Comparison of ENCODE assay signal across 21 cellular contexts in genomic region chr5:42772265-42772993, GRCh38. TPM values are rescaled to one million over a fixed set of nuclear protein-coding genes. Genes with fewer than 3 reads are reported as not detected.
A peak's percentile ranks its signal among the peaks of the same experiment; 100 is the strongest.
DNase-seq lines count a peak whose midpoint lies in the region; ATAC-seq and TF ChIP-seq lines count a peak whose summit lies in the region.
"Had no signal": no experiment of that assay in that cellular context is flagged by ENCODE, and none has a peak within 500 bp of the region (broad histone marks: within the 10 kb centered on the region; RNA-seq: fewer than 3 reads in every experiment).

No MANE protein-coding gene starts in this region.

- no peaks in the 10 kb centered on the region for H3K36me3 ChIP-seq in heart left ventricle
- no peaks in the 10 kb centered on the region for H3K36me3 ChIP-seq in right atrium auricular region
- no peaks in the 10 kb centered on the region for H3K36me3 ChIP-seq in aorta (ENCODE audit: control insufficient read depth in 1 of 2, insufficient read depth in 2 of 2, low read length in 1 of 2)

- H3K4me3 ChIP-seq in heart left ventricle = peak overlapping the region in 9 of 12 donors; percentile 15 to 38 (median 19)
- H3K4me3 ChIP-seq in right atrium auricular region = no peak overlapping the region
- no peak overlapping the region for H3K4me3 ChIP-seq in epithelial cell of esophagus (ENCODE audit: low read length)
- no peak overlapping the region for H3K4me3 ChIP-seq in lower leg skin (ENCODE audit: low read depth, poor library complexity, severe bottlenecking)
- H3K4me3 ChIP-seq in aorta (ENCODE audit: low read length in 2 of 2) = no peak overlapping the region

- TF ChIP-seq CTCF in heart left ventricle (IDR thresholded peaks at IDR 0.05) = no peak
- TF ChIP-seq CTCF in right atrium auricular region (IDR thresholded peaks at IDR 0.05) = no peak
- no peak for TF ChIP-seq CTCF in epithelial cell of esophagus (IDR thresholded peaks at IDR 0.05; ENCODE audit: insufficient read depth, low read depth, low read length, missing control alignments)
- no peak for TF ChIP-seq CTCF in lower leg skin (IDR thresholded peaks at IDR 0.05)

- peaks cover 0 to 4% (median 0%) of the 10 kb centered on the region in 12 donors for H3K9me3 ChIP-seq in heart left ventricle
- H3K9me3 ChIP-seq in right atrium auricular region = no peaks in the 10 kb centered on the region
- H3K9me3 ChIP-seq in aorta (ENCODE audit: control insufficient read depth, low read length) = no peaks in the 10 kb centered on the region

- H3K27ac ChIP-seq in heart left ventricle (no peak overlapping the region), right atrium auricular region (no peak overlapping the region), aorta (ENCODE audit: low read depth in 1 of 2, low read length in 2 of 2) (no peak overlapping the region)
- H3K27ac ChIP-seq: KMS-11 had no signal

- peak in 1 of 5 donors; percentile 23 for DNase-seq in heart left ventricle
- no peak for DNase-seq in right atrium auricular region (ENCODE audit: low spot score)
- peak; percentile 32 for DNase-seq in epithelial cell of esophagus (ENCODE audit: low read depth)
- peak; percentile 18 to 80 for DNase-seq in lower leg skin (ENCODE audit: low spot score in 2 of 2)
- peak in 1 of 2 donors; percentile 48 for DNase-seq in aorta
- DNase-seq in NCI-H526 treated with DMSO at 0.1 percent for 48 hours (lab: John Stamatoyannopoulos, UW) = no peak
- no peak for DNase-seq in NCI-H2107 (lab: John Stamatoyannopoulos, UW)
- no peak for DNase-seq in activated naive CD4-positive, alpha-beta T cell (lab: John Stamatoyannopoulos, UW)
- DNase-seq: activated CD4-positive, alpha-beta T cell treated with anti-CD3 and anti-CD28 coated beads, Interleukin-2, amount 50 U/mL, for 1 hour; DMS53; naive thymus-derived CD8-positive, alpha-beta T cell; NCI-H1417; NCI-H2171 treated with DMSO at 0.1 percent for 48 hours; NK-92 treated with Interleukin-12 subunit alpha and Interleukin-12 subunit beta, amount 100 ng/mL, for 24 hours; stimulated activated CD4-positive, alpha-beta T cell treated with anti-CD3 and anti-CD28 coated beads, Interleukin-12 subunit alpha, Interleukin-12 subunit beta, amount 100 ng/mL, for 4 hours; stimulated activated naive B cell treated with anti-CD40 and anti-IgM and Interleukin-4, amounts not matched to agents 10 μg/mL and 1 μg/mL and 100 μg/mL, for 72 hours; T-cell; trophoblast cell had no signal

- H3K4me1 ChIP-seq in heart left ventricle = peaks cover 0 to 4% (median 0%) of the 10 kb centered on the region in 12 donors
- no peaks in the 10 kb centered on the region for H3K4me1 ChIP-seq in right atrium auricular region
- H3K4me1 ChIP-seq in aorta (ENCODE audit: control insufficient read depth in 1 of 2, insufficient read depth in 2 of 2, low read length in 2 of 2) = no peaks in the 10 kb centered on the region

- 47 to 74% (median 49%) methylated on average over 13 of the region's 13 CpGs for WGBS in heart left ventricle, 4 donors
- 24 to 38% methylated on average over 13 of the region's 13 CpGs for WGBS in lower leg skin, 2 donors
- 46 to 55% methylated on average over 13 of the region's 13 CpGs for WGBS in aorta, 2 donors

- ATAC-seq in heart left ventricle = peak in 1 of 4 donors; percentile 68
- ATAC-seq in aorta (ENCODE audit: low FRiP score) = peak; percentile 62
- ATAC-seq: HCT116; naive thymus-derived CD8-positive, alpha-beta T cell; stimulated activated naive B cell treated with anti-CD40 and anti-IgM and Interleukin-4, amounts not matched to agents 10 μg/mL and 1 μg/mL and 100 μg/mL, for 72 hours; T-cell had no signal

- intact Hi-C loops in heart left ventricle (cut with DNase I) (loop anchor here in 5 of 10 donors (2.0 to 10.0 kb wide), 4 partner anchors 112 to 915 kb away; no protein-coding TSS in a partner anchor), lower leg skin (cut with DNase I; ENCODE audit: low total_unique reads) (no loop called here), aorta (cut with DNase I) (no loop called here)

- H3K27me3 ChIP-seq in heart left ventricle (no peaks in the 10 kb centered on the region), right atrium auricular region (no peaks in the 10 kb centered on the region), aorta (ENCODE audit: control insufficient read depth in 1 of 2, insufficient read depth in 2 of 2, low read length in 1 of 2) (no peaks in the 10 kb centered on the region)

- no peak for TF ChIP-seq POLR2A in heart left ventricle (IDR thresholded peaks at IDR 0.05)
- TF ChIP-seq POLR2A in lower leg skin (IDR thresholded peaks at IDR 0.05) = no peak

RNA-seq across cellular contexts. Expression of gene CCDC152, which starts 15.8 kb away (rescaled TPM):
- total RNA-seq in heart left ventricle (1 to 10 TPM in 5 of 9 donors, under 1 TPM in 4; 0.32 to 3.2 (median 1.0) TPM), right atrium auricular region (1 to 10 TPM in 1 of 2 donors, under 1 TPM in 1; 0.89 to 1.4 TPM), lower leg skin (under 1 TPM in 3 of 4 donors, not detected in 1; 0.07 to 0.29 (median 0.25) TPM), aorta (1 to 10 TPM in 1 of 2 donors, under 1 TPM in 1; 0.78 to 1.4 TPM)
- polyA plus RNA-seq in heart left ventricle (under 1 TPM; 0.42 to 0.71 TPM), aorta (1 to 10 TPM; 1.6 to 3.5 TPM)
- total RNA-seq: A172 had no signal

RNA-seq across cellular contexts. Expression of gene SELENOP, which starts 39.3 kb away (rescaled TPM):
- total RNA-seq in heart left ventricle (100 to 1,000 TPM; 167 to 547 (median 255) TPM), right atrium auricular region (100 to 1,000 TPM; 161 to 213 TPM), lower leg skin (100 to 1,000 TPM; 217 to 311 (median 223) TPM), aorta (100 to 1,000 TPM; 219 to 580 TPM)
- polyA plus RNA-seq in heart left ventricle (10 to 100 TPM; 53.3 to 72.3 TPM), aorta (100 to 1,000 TPM in 1 of 2 donors, 10 to 100 TPM in 1; 44.5 to 548 TPM)

Comparison
In these comparisons a context has a peak if more than half of its experiments do, and no peak if none do; other contexts are left out.
1. H3K4me3 ChIP-seq: peak in heart left ventricle (9 of 12); none in right atrium auricular region (0 of 2), epithelial cell of esophagus (single experiment), lower leg skin (single experiment) and aorta (0 of 2).
2. DNase-seq: peak in epithelial cell of esophagus (single experiment) and lower leg skin (2 of 2); none in right atrium auricular region (single experiment), NCI-H526 treated with DMSO at 0.1 percent for 48 hours (single experiment), NCI-H2107 (single experiment) and activated naive CD4-positive, alpha-beta T cell (0 of 4).